Comparison of ENCODE assay signal across 15 cellular contexts in the genomic region with DNA sequence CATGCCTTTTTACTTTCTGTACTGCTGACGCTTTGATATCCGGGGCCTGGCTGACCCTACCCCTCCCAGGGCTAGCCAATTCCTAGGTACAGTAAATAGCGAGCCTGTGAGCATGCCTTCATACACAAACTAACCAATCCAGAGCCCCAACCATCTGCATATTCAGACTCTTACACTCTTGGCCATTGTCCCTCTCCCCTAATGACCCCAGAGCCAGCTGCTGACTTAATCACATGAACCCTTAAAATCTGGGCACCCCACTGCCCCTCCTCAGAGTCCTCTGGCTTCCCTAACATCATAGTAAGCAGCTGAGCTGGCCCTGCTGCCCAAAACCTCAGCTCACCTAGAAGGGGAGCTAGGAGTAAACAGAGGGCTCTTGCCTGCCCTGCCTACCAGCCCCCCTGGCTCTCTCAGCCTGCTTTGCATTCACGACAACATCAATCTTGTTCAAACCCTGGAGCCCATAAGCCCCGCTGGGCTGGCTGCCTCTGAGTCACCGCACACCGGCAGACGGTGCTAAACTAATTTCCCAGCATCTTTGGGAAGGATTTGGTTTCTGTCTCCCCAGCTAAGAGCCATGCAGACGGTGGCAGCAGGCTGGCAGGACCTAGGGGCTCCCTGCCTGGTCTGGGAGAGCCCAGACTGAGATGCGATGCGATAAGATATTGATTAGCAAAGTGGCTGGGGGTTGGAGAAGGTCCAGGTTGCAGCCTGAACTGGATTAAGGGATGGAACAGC.
DNase-seq lines count a peak whose midpoint lies in the region; ATAC-seq and TF ChIP-seq lines count a peak whose summit lies in the region.
"Had no signal": no experiment of that assay in that cellular context is flagged by ENCODE, and none has a peak within 500 bp of the region (broad histone marks: within the 10 kb centered on the region; RNA-seq: fewer than 3 reads in every experiment).

No MANE protein-coding gene starts in this region.

- CTCF ChIA-PET in HEK293 (lab: Yijun Ruan, JAX) = interaction anchor here (0.7 kb wide), 1 partner anchor 1381 kb away, joined by 3 read pairs; no protein-coding TSS in a partner anchor
- CTCF ChIA-PET in Panc1 (lab: Charles Lee) = no interaction called here

- POLR2A ChIA-PET in HEK293 (lab: Yijun Ruan, JAX) = no interaction called here
- POLR2A ChIA-PET in Panc1 (lab: Charles Lee) = no interaction called here

- WGBS in thyroid gland, 2 donors = 37 to 39% methylated on average over 11 of the region's 11 CpGs

- TF ChIP-seq CTCF in HEK293 (tag by site-specific recombination; IDR thresholded peaks at IDR 0.05) (no peak), Panc1 (IDR thresholded peaks at IDR 0.05) (no peak), thyroid gland (IDR thresholded peaks at IDR 0.05) (no peak)

- no peak overlapping the region for H3K27ac Mint-ChIP-seq in activated T-helper 2 cell treated with anti-CD3 and anti-CD28 coated beads, Interferon-gamma antibody, Interleukin-2, Interleukin-4, amounts not matched to agents 10 μg/mL and 5 μg/mL and 100 μg/mL, durations not matched to agents 14 hours and 24 hours and 36 hours
- H3K27ac Mint-ChIP-seq: activated naive CD4-positive, alpha-beta T cell treated with anti-CD3 and anti-CD28 coated beads, Interleukin-2, amount 50 U/mL, for 24 hours; B cell had no signal

- H3K9me3 ChIP-seq in HEK293 (ENCODE audit: control insufficient read depth, insufficient read depth, low read depth, low read length) = no peaks in the 10 kb centered on the region
- H3K9me3 ChIP-seq in Panc1 (ENCODE audit: control insufficient read depth, insufficient read depth, low read depth, low read length) = no peaks in the 10 kb centered on the region
- H3K9me3 ChIP-seq in thyroid gland = no peaks in the 10 kb centered on the region

- H3K4me1 ChIP-seq in HEK293 (ENCODE audit: control insufficient read depth, insufficient read depth, low read length) (no peaks in the 10 kb centered on the region), Panc1 (ENCODE audit: control insufficient read depth, insufficient read depth, low read length) (no peaks in the 10 kb centered on the region), thyroid gland (peaks cover 7 to 12% of the 10 kb centered on the region in 2 donors)

- H3K9me3 Mint-ChIP-seq in activated T-helper 2 cell treated with anti-CD3 and anti-CD28 coated beads, Interferon-gamma antibody, Interleukin-2, Interleukin-4, amounts not matched to agents 10 μg/mL and 5 μg/mL and 100 μg/mL, durations not matched to agents 14 hours and 24 hours and 36 hours = no peaks in the 10 kb centered on the region
- H3K9me3 Mint-ChIP-seq: activated naive CD4-positive, alpha-beta T cell treated with anti-CD3 and anti-CD28 coated beads, Interleukin-2, amount 50 U/mL, for 24 hours had no signal

- 0 out of 2 replicates have a peak, but pooled peaks have one; percentile 38 for ATAC-seq in Panc1
- ATAC-seq in HG02678 (IDR thresholded peaks at IDR 0.05; ENCODE audit: unreplicated experiment) = no peak

- no TSS peak for BruUV-seq in Panc1 (replicated peaks; lab: Mats Ljungman, UMichigan)

- in situ Hi-C loops in Panc1 (cut with HindIII; ENCODE audit: low pct_unique_long_range_greater_than_20kb, low sequenced_read_pairs) = no loop called here

- H3K36me3 ChIP-seq in HEK293 (ENCODE audit: control insufficient read depth in 2 of 2, insufficient read depth in 1 of 2, low read length in 2 of 2) (no peaks in the 10 kb centered on the region), Panc1 (ENCODE audit: control insufficient read depth, insufficient read depth, low read length) (no peaks in the 10 kb centered on the region), thyroid gland (no peaks in the 10 kb centered on the region)

- intact Hi-C loops in Panc1 (cut with micrococcal nuclease; ENCODE audit: unreplicated experiment) = no loop called here
- intact Hi-C loops in thyroid gland (cut with DNase I) = no loop called here
- intact Hi-C loops in activated T-helper 2 cell treated with anti-CD3 and anti-CD28 coated beads, Interferon-gamma antibody, Interleukin-2, Interleukin-4, amounts not matched to agents 10 μg/mL and 5 μg/mL and 100 μg/mL, durations not matched to agents 14 hours and 24 hours and 36 hours (cut with micrococcal nuclease) = no loop called here

- DNase-seq in Ammon's horn (ENCODE audit: low spot score) (peak; percentile 41), Panc1 (ENCODE audit: low read depth, low spot score) (no peak), kidney tubule cell (ENCODE audit: low spot score) (peak; percentile 3), thyroid gland (no peak), SW480 (ENCODE audit: low spot score) (no peak)
- DNase-seq in activated T-helper 2 cell treated with anti-CD3 and anti-CD28 coated beads, Interferon-gamma antibody, Interleukin-2, Interleukin-4, amounts not matched to agents 10 μg/mL and 5 μg/mL and 100 μg/mL, durations not matched to agents 14 hours and 24 hours and 36 hours (ENCODE audit: low spot score) = no peak
- DNase-seq: midbrain; NCI-H2081 treated with DMSO at 0.1 percent for 48 hours; stimulated activated CD4-positive, alpha-beta T cell treated with anti-CD3 and anti-CD28 coated beads, Interleukin-4, amount 100 ng/mL, for 1 hour; stimulated activated naive CD4-positive, alpha-beta T cell had no signal

- no peak overlapping the region for H3K4me3 Mint-ChIP-seq in activated T-helper 2 cell treated with anti-CD3 and anti-CD28 coated beads, Interferon-gamma antibody, Interleukin-2, Interleukin-4, amounts not matched to agents 10 μg/mL and 5 μg/mL and 100 μg/mL, durations not matched to agents 14 hours and 24 hours and 36 hours (ENCODE audit: low read depth)
- H3K4me3 Mint-ChIP-seq: activated naive CD4-positive, alpha-beta T cell treated with anti-CD3 and anti-CD28 coated beads, Interleukin-2, amount 50 U/mL, for 24 hours; B cell had no signal

- no peak overlapping the region for H3K4me3 ChIP-seq in HEK293 (ENCODE audit: low read depth, low read length)
- no peak overlapping the region for H3K4me3 ChIP-seq in Panc1 (ENCODE audit: low read depth in 2 of 2, low read length in 2 of 2)
- H3K4me3 ChIP-seq in thyroid gland (replicated peaks in 1 of 3) = no peak overlapping the region

- H3K27me3 ChIP-seq in Panc1 (ENCODE audit: control insufficient read depth, insufficient read depth, low read length) (peaks cover 12% of the 10 kb centered on the region), thyroid gland (no peaks in the 10 kb centered on the region)

- H3K27ac ChIP-seq in HEK293 (ENCODE audit: extremely low read depth, low read depth, low read length) (no peak overlapping the region), Panc1 (ENCODE audit: low read length) (no peak overlapping the region), thyroid gland (no peak overlapping the region)
- H3K27ac ChIP-seq: KMS-11 had no signal

- peaks cover 3% of the 10 kb centered on the region for H3K4me1 Mint-ChIP-seq in activated T-helper 2 cell treated with anti-CD3 and anti-CD28 coated beads, Interferon-gamma antibody, Interleukin-2, Interleukin-4, amounts not matched to agents 10 μg/mL and 5 μg/mL and 100 μg/mL, durations not matched to agents 14 hours and 24 hours and 36 hours (ENCODE audit: low read depth)
- H3K4me1 Mint-ChIP-seq: activated naive CD4-positive, alpha-beta T cell treated with anti-CD3 and anti-CD28 coated beads, Interleukin-2, amount 50 U/mL, for 24 hours; B cell had no signal

- H3K36me3 Mint-ChIP-seq in activated T-helper 2 cell treated with anti-CD3 and anti-CD28 coated beads, Interferon-gamma antibody, Interleukin-2, Interleukin-4, amounts not matched to agents 10 μg/mL and 5 μg/mL and 100 μg/mL, durations not matched to agents 14 hours and 24 hours and 36 hours (ENCODE audit: low read depth) = no peaks in the 10 kb centered on the region
- H3K36me3 Mint-ChIP-seq: activated naive CD4-positive, alpha-beta T cell treated with anti-CD3 and anti-CD28 coated beads, Interleukin-2, amount 50 U/mL, for 24 hours had no signal

- no peak for TF ChIP-seq POLR2A in thyroid gland (IDR thresholded peaks at IDR 0.05)

- H3K27me3 Mint-ChIP-seq in activated T-helper 2 cell treated with anti-CD3 and anti-CD28 coated beads, Interferon-gamma antibody, Interleukin-2, Interleukin-4, amounts not matched to agents 10 μg/mL and 5 μg/mL and 100 μg/mL, durations not matched to agents 14 hours and 24 hours and 36 hours (ENCODE audit: low read depth) = peaks cover 24% of the 10 kb centered on the region

TF ChIP-seq in HEK293, 187 proteins besides CTCF, POLR2A, EP300 and RAD21 (continues in another document):
- TF ChIP-seq WT1 (tag by site-specific recombination; IDR thresholded peaks at IDR 0.05) (no peak), ZSCAN30 (tag by site-specific recombination; IDR thresholded peaks at IDR 0.05) (no peak), ZNF239 (tag by site-specific recombination; IDR thresholded peaks at IDR 0.05) (no peak), ZNF785 (tag by site-specific recombination; IDR thresholded peaks at IDR 0.05) (no peak), ZEB2 (tag by site-specific recombination; IDR thresholded peaks at IDR 0.05) (0 out of 2 replicates have a peak, but pooled peaks have one; percentile 21), ZNF335 (tag by site-specific recombination; conservative IDR thresholded peaks at IDR 0.05) (0 out of 2 replicates have a peak, but pooled peaks have one; percentile 10), ZBTB17 (tag by site-specific recombination; IDR thresholded peaks at IDR 0.05) (peak; percentile 22; the same call in 1 of the 2 replicates)
- TF ChIP-seq, protein P1, sequence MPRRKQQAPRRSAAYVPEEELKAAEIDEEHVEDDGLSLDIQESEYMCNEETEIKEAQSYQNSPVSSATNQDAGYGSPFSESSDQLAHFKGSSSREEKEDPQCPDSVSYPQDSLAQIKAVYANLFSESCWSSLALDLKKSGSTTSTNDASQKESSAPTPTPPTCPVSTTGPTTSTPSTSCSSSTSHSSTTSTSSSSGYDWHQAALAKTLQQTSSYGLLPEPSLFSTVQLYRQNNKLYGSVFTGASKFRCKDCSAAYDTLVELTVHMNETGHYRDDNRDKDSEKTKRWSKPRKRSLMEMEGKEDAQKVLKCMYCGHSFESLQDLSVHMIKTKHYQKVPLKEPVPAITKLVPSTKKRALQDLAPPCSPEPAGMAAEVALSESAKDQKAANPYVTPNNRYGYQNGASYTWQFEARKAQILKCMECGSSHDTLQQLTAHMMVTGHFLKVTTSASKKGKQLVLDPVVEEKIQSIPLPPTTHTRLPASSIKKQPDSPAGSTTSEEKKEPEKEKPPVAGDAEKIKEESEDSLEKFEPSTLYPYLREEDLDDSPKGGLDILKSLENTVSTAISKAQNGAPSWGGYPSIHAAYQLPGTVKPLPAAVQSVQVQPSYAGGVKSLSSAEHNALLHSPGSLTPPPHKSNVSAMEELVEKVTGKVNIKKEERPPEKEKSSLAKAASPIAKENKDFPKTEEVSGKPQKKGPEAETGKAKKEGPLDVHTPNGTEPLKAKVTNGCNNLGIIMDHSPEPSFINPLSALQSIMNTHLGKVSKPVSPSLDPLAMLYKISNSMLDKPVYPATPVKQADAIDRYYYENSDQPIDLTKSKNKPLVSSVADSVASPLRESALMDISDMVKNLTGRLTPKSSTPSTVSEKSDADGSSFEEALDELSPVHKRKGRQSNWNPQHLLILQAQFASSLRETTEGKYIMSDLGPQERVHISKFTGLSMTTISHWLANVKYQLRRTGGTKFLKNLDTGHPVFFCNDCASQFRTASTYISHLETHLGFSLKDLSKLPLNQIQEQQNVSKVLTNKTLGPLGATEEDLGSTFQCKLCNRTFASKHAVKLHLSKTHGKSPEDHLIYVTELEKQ (tag by site-specific recombination; IDR thresholded peaks at IDR 0.05; ENCODE audit: borderline replicate concordance) = no peak

Comparison
In these comparisons a context has a peak if more than half of its experiments do, and no peak if none do; other contexts are left out.
1. DNase-seq: peak in Ammon's horn (single experiment) and kidney tubule cell (single experiment); none in Panc1 (single experiment), thyroid gland (0 of 2), SW480 (single experiment) and activated T-helper 2 cell treated with anti-CD3 and anti-CD28 coated beads, Interferon-gamma antibody, Interleukin-2, Interleukin-4, amounts not matched to agents 10 μg/mL and 5 μg/mL and 100 μg/mL, durations not matched to agents 14 hours and 24 hours and 36 hours (single experiment).